In the genomic region with DNA sequence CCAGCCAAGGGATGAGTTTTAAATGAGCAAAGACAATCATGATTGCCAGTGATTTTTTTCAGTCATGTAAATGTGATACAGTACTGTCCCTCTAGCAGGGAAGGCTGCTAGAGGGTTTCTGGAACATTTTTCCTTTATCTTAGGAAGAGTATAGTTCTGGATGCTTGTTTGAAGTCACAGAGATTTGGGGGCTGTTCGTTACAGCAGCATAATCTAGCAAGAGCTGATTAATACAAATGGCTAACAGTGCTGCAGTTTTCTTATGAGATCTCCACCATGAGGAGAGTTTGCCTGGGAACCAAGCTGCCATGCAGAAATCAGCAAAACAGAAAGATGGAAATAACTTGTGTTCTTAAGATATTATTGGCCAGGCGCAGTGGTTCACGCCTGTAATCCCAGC, we compare ENCODE assay signal across 39 cellular contexts. TPM values are rescaled to one million over a fixed set of nuclear protein-coding genes. Genes with fewer than 3 reads are reported as not detected.
"Had no signal": no experiment of that assay in that cellular context is flagged by ENCODE, and none has a peak within 500 bp of the region (broad histone marks: within the 10 kb centered on the region; RNA-seq: fewer than 3 reads in every experiment).

No MANE protein-coding gene starts in this region.

- H3K9me3 ChIP-seq: MG63 had no signal

- DNase-seq: Karpas-422, Kasumi-1, MG63, MM.1S, MV-4-11, NCI-H1048, NCI-H1092, NCI-H1092 treated with DMSO at 0.1 percent for 48 hours, NCI-H1105, NCI-H1105 treated with DMSO at 0.1 percent for 48 hours, NCI-H1417, NCI-H1417 treated with DMSO at 0.1 percent for 48 hours, NCI-H1436, NCI-H1436 treated with DMSO at 0.1 percent for 48 hours, NCI-H146, NCI-H1694, NCI-H1694 treated with DMSO at 0.1 percent for 48 hours, NCI-H187, NCI-H187 treated with DMSO at 0.1 percent for 48 hours, NCI-H1930, NCI-H2029, NCI-H2029 treated with DMSO at 0.1 percent for 48 hours, NCI-H2081, NCI-H2081 treated with DMSO at 0.1 percent for 48 hours, NCI-H2107, NCI-H2171, NCI-H2171 treated with DMSO at 0.1 percent for 48 hours, NCI-H2227 treated with DMSO at 0.1 percent for 48 hours, NCI-H226, NCI-H345, NCI-H446, NCI-H446 treated with DMSO at 0.1 percent for 48 hours, NCI-H510A, NCI-H510A treated with DMSO at 0.1 percent for 48 hours, NCI-H524 had no signal

- H3K36me3 ChIP-seq: MG63 had no signal

- H3K4me3 ChIP-seq: MG63 had no signal

RNA-seq across cellular contexts. Expression of a gene that starts 42.7 kb away (rescaled TPM):
- total RNA-seq: LHCN-M2, M059J, MCF 10A, NCI-H460 had no signal
